12 cellular contexts compared by ENCODE assay signal in genomic region chr4:30537462-30537861, GRCh38.
DNase-seq lines count a peak whose midpoint lies in the region; ATAC-seq, FAIRE-seq and TF ChIP-seq lines count a peak whose summit lies in the region.
"Had no signal": no experiment of that assay in that cellular context is flagged by ENCODE, and none has a peak within 500 bp of the region (broad histone marks: within the 10 kb centered on the region; RNA-seq: fewer than 3 reads in every experiment).

No MANE protein-coding gene starts in this region.

- H3K36me3 ChIP-seq in body of pancreas (replicated peaks in 1 of 2; ENCODE audit: insufficient read depth in 1 of 2, low read depth in 2 of 2) = no peaks in the 10 kb centered on the region

- TF ChIP-seq CTCF in astrocyte of the spinal cord (IDR thresholded peaks at IDR 0.05; ENCODE audit: low read depth, low read length) (no peak), body of pancreas (IDR thresholded peaks at IDR 0.05) (no peak)

- H3K4me1 Mint-ChIP-seq in activated naive CD4-positive, alpha-beta T cell treated with anti-CD3 and anti-CD28 coated beads, Interleukin-2, amount 10 ng/mL, durations not matched to agents 7 days and 5 days = no peaks in the 10 kb centered on the region

- CTCF ChIA-PET in activated naive CD4-positive, alpha-beta T cell treated with anti-CD3 and anti-CD28 coated beads, Interleukin-2, amount 10 ng/mL, durations not matched to agents 7 days and 5 days (lab: Charles Lee) = no interaction called here

- no peak overlapping the region for H3K4me3 Mint-ChIP-seq in activated naive CD4-positive, alpha-beta T cell treated with anti-CD3 and anti-CD28 coated beads, Interleukin-2, amount 10 ng/mL, durations not matched to agents 7 days and 5 days
- H3K4me3 Mint-ChIP-seq: brain had no signal

- FAIRE-seq in HTR-8/SVneo (lab: Jason Lieb, UNC) = peak; percentile 9

- H3K36me3 Mint-ChIP-seq in activated naive CD4-positive, alpha-beta T cell treated with anti-CD3 and anti-CD28 coated beads, Interleukin-2, amount 10 ng/mL, durations not matched to agents 7 days and 5 days = no peaks in the 10 kb centered on the region
- H3K36me3 Mint-ChIP-seq: brain had no signal

- WGBS in body of pancreas, 2 donors = 54 to 58% methylated on average over 3 of the region's 3 CpGs

- no peaks in the 10 kb centered on the region for H3K4me1 ChIP-seq in body of pancreas

- no peak overlapping the region for H3K4me3 ChIP-seq in astrocyte of the spinal cord (ENCODE audit: low read depth, low read length)
- H3K4me3 ChIP-seq in body of pancreas = no peak overlapping the region

- H3K9me3 ChIP-seq in body of pancreas = no peaks in the 10 kb centered on the region

- TF ChIP-seq POLR2A in body of pancreas (IDR thresholded peaks at IDR 0.05) = no peak

- peak; percentile 72 for DNase-seq in ACHN
- peak; percentile 49 for DNase-seq in HTR-8/SVneo (ENCODE audit: insufficient read length, low spot score)
- DNase-seq in astrocyte of the spinal cord (ENCODE audit: low read depth, low spot score) = peak; percentile 90
- DNase-seq in islet precursor cell = peak; percentile 81
- DNase-seq in pons (ENCODE audit: low spot score) = no peak
- no peak for DNase-seq in body of pancreas
- DNase-seq in D341Med (ENCODE audit: low spot score) = no peak
- no peak for DNase-seq in activated naive CD4-positive, alpha-beta T cell treated with anti-CD3 and anti-CD28 coated beads, Interleukin-2, amount 10 ng/mL, durations not matched to agents 7 days and 5 days
- DNase-seq: activated CD8-positive, alpha-beta memory T cell treated with anti-CD3 and anti-CD28 coated beads, Interleukin-2, amount 50 U/mL, for 4 hours; DND-41; OCI-M1 had no signal

- no peak overlapping the region for H3K27ac Mint-ChIP-seq in activated naive CD4-positive, alpha-beta T cell treated with anti-CD3 and anti-CD28 coated beads, Interleukin-2, amount 10 ng/mL, durations not matched to agents 7 days and 5 days
- H3K27ac Mint-ChIP-seq: brain had no signal

- no peak for ATAC-seq in body of pancreas

- intact Hi-C loops in body of pancreas (cut with DNase I) = no loop called here

- H3K27me3 Mint-ChIP-seq in activated naive CD4-positive, alpha-beta T cell treated with anti-CD3 and anti-CD28 coated beads, Interleukin-2, amount 10 ng/mL, durations not matched to agents 7 days and 5 days = no peaks in the 10 kb centered on the region

- H3K27me3 ChIP-seq in body of pancreas = no peaks in the 10 kb centered on the region

- H3K27ac ChIP-seq in body of pancreas = no peak overlapping the region

- H3K9me3 Mint-ChIP-seq in activated naive CD4-positive, alpha-beta T cell treated with anti-CD3 and anti-CD28 coated beads, Interleukin-2, amount 10 ng/mL, durations not matched to agents 7 days and 5 days = peaks cover 14% of the 10 kb centered on the region
- H3K9me3 Mint-ChIP-seq: brain had no signal

- in situ Hi-C loops in ACHN (cut with HindIII; ENCODE audit: low pct_ligation_motif_present, low pct_unique_long_range_greater_than_20kb, low sequenced_read_pairs) (no loop called here), astrocyte of the spinal cord (cut with HindIII; ENCODE audit: low sequenced_read_pairs) (no loop called here)

Comparison
In these comparisons a context has a peak if more than half of its experiments do, and no peak if none do; other contexts are left out.
1. DNase-seq: peak in ACHN (single experiment), HTR-8/SVneo (single experiment), astrocyte of the spinal cord (single experiment) and islet precursor cell (single experiment); none in pons (single experiment), body of pancreas (0 of 4), D341Med (single experiment) and activated naive CD4-positive, alpha-beta T cell treated with anti-CD3 and anti-CD28 coated beads, Interleukin-2, amount 10 ng/mL, durations not matched to agents 7 days and 5 days (single experiment).